ENCODE assay signal across 8 cellular contexts in genomic region chr3:70064194-70064787, GRCh38.
A peak's percentile ranks its signal among the peaks of the same experiment; 100 is the strongest.
DNase-seq lines count a peak whose midpoint lies in the region; ATAC-seq, FAIRE-seq and TF ChIP-seq lines count a peak whose summit lies in the region.

No MANE protein-coding gene starts in this region.

- no peak for ATAC-seq in HG03196 (IDR thresholded peaks at IDR 0.05; ENCODE audit: unreplicated experiment)

- DNase-seq in D721Med (ENCODE audit: insufficient read length, low spot score) (no peak), GM20000 (ENCODE audit: low spot score) (peak; percentile 32), NCI-H82 (lab: John Stamatoyannopoulos, UW) (peak; percentile 34), dedifferentiated amniotic fluid mesenchymal stem cell (ENCODE audit: extremely low spot score) (peak; percentile 50), myocyte (ENCODE audit: low read depth) (peak; percentile 41), NCI-H146 (lab: John Stamatoyannopoulos, UW) (no peak)
- no peak for DNase-seq in effector CD4-positive, alpha-beta T cell

- TF ChIP-seq CTCF in D721Med (IDR thresholded peaks at IDR 0.05; ENCODE audit: insufficient read depth, missing control alignments) (peak; percentile 88), GM20000 (IDR thresholded peaks at IDR 0.05; ENCODE audit: extremely low read depth, missing control alignments) (no peak)

- FAIRE-seq in D721Med (lab: Jason Lieb, UNC): peak; percentile 56

Comparison
In these comparisons a context has a peak if more than half of its experiments do, and no peak if none do; other contexts are left out.
1. DNase-seq: peak in GM20000 (single experiment), NCI-H82 (single experiment), dedifferentiated amniotic fluid mesenchymal stem cell (single experiment) and myocyte (single experiment); none in D721Med (single experiment), effector CD4-positive, alpha-beta T cell (single experiment) and NCI-H146 (single experiment).